ENCODE assay signal across 8 cellular contexts in genomic region chr3:51941798-51942602, GRCh38. TPM values are rescaled to one million over a fixed set of nuclear protein-coding genes. Genes with fewer than 3 reads are reported as not detected.
A peak's percentile ranks its signal among the peaks of the same experiment; 100 is the strongest.
DNase-seq lines count a peak whose midpoint lies in the region; ATAC-seq and TF ChIP-seq lines count a peak whose summit lies in the region.

TSS of gene PARP3 (plus strand) at chr3:51942363. CDS start at chr3:51943356, 993 bp downstream.
TSS of gene RRP9 (minus strand) at chr3:51941904. CDS start at chr3:51941867, 37 bp downstream.

- no peaks in the 10 kb centered on the region for H3K36me3 ChIP-seq in kidney epithelial cell (ENCODE audit: control insufficient read depth, insufficient read depth, low read length)

- H3K27me3 ChIP-seq in kidney epithelial cell (ENCODE audit: control insufficient read depth, insufficient read depth, low read length), result no peaks in the 10 kb centered on the region

- peak within 1 kb of the TSS; percentile 87 for H3K4me3 ChIP-seq in choroid plexus epithelial cell (ENCODE audit: low read depth, low read length)
- H3K4me3 ChIP-seq in kidney epithelial cell (ENCODE audit: low read depth, low read length), result peak within 1 kb of the TSS; percentile 84

- peak; percentile 99 for TF ChIP-seq CTCF in choroid plexus epithelial cell (conservative IDR thresholded peaks at IDR 0.05; ENCODE audit: low read depth, low read length)
- TF ChIP-seq CTCF in kidney epithelial cell (IDR thresholded peaks at IDR 0.05; ENCODE audit: insufficient read depth, low read length, poor library complexity, severe bottlenecking), result peak; percentile 99

- DNase-seq in Ammon's horn (ENCODE audit: low spot score), result peak; percentile 100
- DNase-seq in NCI-H510A (lab: John Stamatoyannopoulos, UW), result peak; percentile 97
- peak; percentile 99 to 100 for DNase-seq in activated CD4-positive, alpha-beta T cell treated with anti-CD3 and anti-CD28 coated beads for 24 hours (ENCODE audit: low read depth in 2 of 2)
- DNase-seq in choroid plexus epithelial cell (ENCODE audit: low read depth), result peak; percentile 100
- peak; percentile 100 for DNase-seq in kidney epithelial cell (ENCODE audit: low read depth)
- DNase-seq in stimulated activated CD4-positive, alpha-beta T cell treated with anti-CD3 and anti-CD28 coated beads, Interleukin-1b, Interleukin-23, amount 100 ng/mL, for 1 hour (ENCODE audit: low read depth in 2 of 2), result peak; percentile 97 to 99

- ATAC-seq in GM19043 (IDR thresholded peaks at IDR 0.05; ENCODE audit: low read depth, unreplicated experiment), result peak; percentile 84
- ATAC-seq in HG03432 (IDR thresholded peaks at IDR 0.05; ENCODE audit: unreplicated experiment), result peak; percentile 87

RNA-seq across cellular contexts. Expression of gene PARP3, which starts in this region (rescaled TPM):
- 22.5 and 30.9 TPM in 2 replicates for total RNA-seq in kidney epithelial cell

RNA-seq across cellular contexts. Expression of gene RRP9, which starts in this region (rescaled TPM):
- 43.2 and 49.4 TPM in 2 replicates for total RNA-seq in kidney epithelial cell

Comparison
In these comparisons a context has a peak if more than half of its experiments do, and no peak if none do; other contexts are left out.
1. Peak in every context shown above with its lines: DNase-seq, ATAC-seq and H3K4me3 ChIP-seq.